16 cellular contexts compared by ENCODE assay signal in the genomic region with DNA sequence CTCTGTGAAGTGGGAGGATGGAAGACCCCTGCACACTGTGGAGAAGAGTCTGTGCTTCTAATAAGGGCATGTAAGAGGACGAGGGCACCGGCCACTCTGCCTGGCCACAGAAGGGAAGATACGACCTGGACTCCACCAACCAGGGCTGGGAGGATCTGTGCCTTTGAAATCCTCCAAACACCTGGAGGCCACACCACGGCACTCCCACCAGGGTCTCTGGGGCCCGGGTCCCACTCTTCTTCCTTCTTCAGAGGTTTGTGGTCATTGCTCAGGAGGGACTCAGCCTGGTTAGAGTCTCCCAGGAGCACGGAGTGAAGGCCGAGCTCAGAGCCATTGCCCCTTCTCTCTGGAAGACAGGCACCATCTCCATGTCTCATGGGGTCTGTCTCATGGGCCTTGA.
"Had no signal": no experiment of that assay in that cellular context is flagged by ENCODE, and none has a peak within 500 bp of the region (broad histone marks: within the 10 kb centered on the region; RNA-seq: fewer than 3 reads in every experiment).

No MANE protein-coding gene starts in this region.

- H3K9me3 Mint-ChIP-seq: central memory CD8-positive, alpha-beta T cell; memory B cell; nephron progenitor cell; stimulated activated naive B cell treated with anti-CD40 and anti-IgM and Interleukin-4, amounts not matched to agents 10 μg/mL and 1 μg/mL and 100 μg/mL, for 72 hours had no signal

- H3K4me3 Mint-ChIP-seq: central memory CD8-positive, alpha-beta T cell; memory B cell; nephron progenitor cell; stimulated activated naive B cell treated with anti-CD40 and anti-IgM and Interleukin-4, amounts not matched to agents 10 μg/mL and 1 μg/mL and 100 μg/mL, for 72 hours had no signal

- H3K27ac Mint-ChIP-seq: memory B cell; nephron progenitor cell; stimulated activated naive B cell treated with anti-CD40 and anti-IgM and Interleukin-4, amounts not matched to agents 10 μg/mL and 1 μg/mL and 100 μg/mL, for 72 hours had no signal

- FAIRE-seq: islet of Langerhans had no signal

- H3K27me3 ChIP-seq: body of pancreas, heart left ventricle, left lung had no signal

- ATAC-seq: activated CD4-positive, CD25-positive, alpha-beta regulatory T cell treated with anti-CD3 and anti-CD28 coated beads, Interleukin-2, amount 50 U/mL, for 24 hours; body of pancreas; esophagus mucosa; left lung; stimulated activated naive B cell treated with anti-CD40 and anti-IgM and Interleukin-4, amounts not matched to agents 10 μg/mL and 1 μg/mL and 100 μg/mL, for 72 hours had no signal

- H3K4me3 ChIP-seq: body of pancreas, heart left ventricle, left lung had no signal

- H3K27me3 Mint-ChIP-seq: central memory CD8-positive, alpha-beta T cell had no signal

- H3K9me3 ChIP-seq: body of pancreas, left lung had no signal

- DNase-seq: activated naive CD4-positive, alpha-beta T cell treated with anti-CD3 and anti-CD28 coated beads, Interleukin-2, amount 50 U/mL, for 16 hours; body of pancreas; dermis blood vessel endothelial cell; foreskin fibroblast; heart left ventricle; left lung; nephron progenitor cell; retina; SIG-M5; stimulated activated CD4-positive, alpha-beta T cell treated with anti-CD3 and anti-CD28 coated beads, Interleukin-1b, Interleukin-23, amount 100 ng/mL, for 48 hours; stimulated activated naive B cell treated with anti-CD40 and anti-IgM and Interleukin-4, amounts not matched to agents 10 μg/mL and 1 μg/mL and 100 μg/mL, for 72 hours had no signal
